28 cellular contexts compared by ENCODE assay signal in the genomic region with DNA sequence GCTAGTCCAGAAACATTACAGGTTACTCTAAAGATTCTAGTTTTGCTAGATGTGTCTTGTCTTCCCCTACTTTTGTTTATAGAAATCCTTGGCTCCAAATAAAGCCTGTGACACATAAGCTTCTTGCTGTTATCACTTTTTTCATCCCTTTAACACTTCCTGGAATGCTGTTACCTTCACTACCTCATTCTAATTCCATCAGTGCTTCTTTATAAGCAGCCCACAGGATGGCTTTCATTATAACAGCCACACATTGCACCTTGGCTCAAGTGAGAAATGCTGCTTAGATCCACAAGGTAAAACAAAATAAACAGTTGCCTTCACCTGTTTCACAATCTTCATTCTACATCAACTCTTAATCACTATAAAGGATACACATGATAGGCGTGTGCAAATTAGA.
"Had no signal": no experiment of that assay in that cellular context is flagged by ENCODE, and none has a peak within 500 bp of the region (broad histone marks: within the 10 kb centered on the region; RNA-seq: fewer than 3 reads in every experiment).

No MANE protein-coding gene starts in this region.

- FAIRE-seq: pancreas, urothelium cell line had no signal

- H3K36me3 ChIP-seq: neural progenitor cell, pancreas, prostate gland, right lobe of liver, spleen, suprapubic skin, tibial artery, transverse colon, upper lobe of left lung, vagina had no signal

- H3K27me3 ChIP-seq: neural progenitor cell, pancreas, right lobe of liver, spleen, suprapubic skin, testis, tibial artery, transverse colon, upper lobe of left lung, vagina had no signal

- H3K4me1 ChIP-seq: pancreas, prostate gland, right lobe of liver, spleen, suprapubic skin, testis, upper lobe of left lung, vagina had no signal

- H3K4me3 ChIP-seq: neural progenitor cell, pancreas, prostate gland, right lobe of liver, skin epidermis, smooth muscle cell, spleen, suprapubic skin, testis, tibial artery, transverse colon, upper lobe of left lung, vagina had no signal

- H3K9me3 ChIP-seq: pancreas, prostate gland, right lobe of liver, spleen, suprapubic skin, testis, tibial artery, transverse colon, upper lobe of left lung, vagina had no signal

- ATAC-seq: naive thymus-derived CD4-positive, alpha-beta T cell; natural killer cell; pancreas; right lobe of liver; stimulated activated memory B cell treated with anti-CD40 and anti-IgM and Interleukin-4, amounts not matched to agents 10 μg/mL and 1 μg/mL and 100 μg/mL, for 72 hours; stimulated activated naive CD8-positive, alpha-beta T cell treated with anti-CD3 and anti-CD28 coated beads, Interleukin-15, amount 100 ng/mL, for 72 hours; stimulated activated naive CD8-positive, alpha-beta T cell treated with anti-CD3 and anti-CD28 coated beads, Interleukin-15, Interleukin-2, amounts not matched to agents 100 U/mL and 50 U/mL, for 24 hours had no signal

- H2AFZ ChIP-seq: neural progenitor cell had no signal

- H3K27ac ChIP-seq: neural progenitor cell, pancreas, prostate gland, right lobe of liver, skin epidermis, spleen, suprapubic skin, testis, tibial artery, transverse colon, upper lobe of left lung, vagina had no signal

- DNase-seq: naive thymus-derived CD4-positive, alpha-beta T cell; natural killer cell; occipital lobe; pancreas; right cardiac atrium; right lobe of liver; spleen; stimulated activated CD4-positive, alpha-beta T cell treated with anti-CD3 and anti-CD28 coated beads, Interleukin-12 subunit alpha, Interleukin-12 subunit beta, amount 100 ng/mL, for 4 hours; stimulated activated CD4-positive, alpha-beta T cell treated with anti-CD3 and anti-CD28 coated beads, Interleukin-1b, Interleukin-23, amount 100 ng/mL, for 48 hours; stimulated activated CD4-positive, alpha-beta T cell treated with anti-CD3 and anti-CD28 coated beads, Interleukin-4, amount 100 ng/mL, for 1 hour; stimulated activated CD4-positive, alpha-beta T cell treated with anti-CD3 and anti-CD28 coated beads, Interleukin-4, amount 100 ng/mL, for 4 hours; stimulated activated CD8-positive, alpha-beta memory T cell treated with anti-CD3 and anti-CD28 coated beads, Interleukin-4, amount 100 ng/mL, for 48 hours; stimulated activated naive CD4-positive, alpha-beta T cell; stimulated activated naive CD8-positive, alpha-beta T cell treated with anti-CD3 and anti-CD28 coated beads, Interleukin-15, amount 100 ng/mL, for 72 hours; stimulated activated naive CD8-positive, alpha-beta T cell treated with anti-CD3 and anti-CD28 coated beads, Interleukin-15, Interleukin-2, amounts not matched to agents 100 U/mL and 50 U/mL, for 24 hours; substantia nigra; testis; tibial artery; transverse colon; upper lobe of left lung had no signal

- H3K9ac ChIP-seq: neural progenitor cell had no signal

- H3K4me2 ChIP-seq: neural progenitor cell, smooth muscle cell had no signal
